23 cellular contexts compared by ENCODE assay signal in genomic region chr4:81799371-81799770, GRCh38.
"Had no signal": no experiment of that assay in that cellular context is flagged by ENCODE, and none has a peak within 500 bp of the region (broad histone marks: within the 10 kb centered on the region; RNA-seq: fewer than 3 reads in every experiment).

No MANE protein-coding gene starts in this region.

- H3K36me3 Mint-ChIP-seq: immature natural killer cell had no signal

- ATAC-seq: effector memory CD8-positive, alpha-beta T cell; foreskin keratinocyte; gastroesophageal sphincter; heart left ventricle; left colon; left lobe of liver; left ventricle myocardium superior; lower lobe of right lung had no signal

- H3K27me3 ChIP-seq: colonic mucosa, esophagus muscularis mucosa, foreskin keratinocyte, gastroesophageal sphincter, heart left ventricle, hepatocyte had no signal

- H2AFZ ChIP-seq: hepatocyte had no signal

- H3K4me1 ChIP-seq: colonic mucosa, esophagus muscularis mucosa, foreskin keratinocyte, gastroesophageal sphincter, heart left ventricle, lower lobe of right lung had no signal

- H3K27ac Mint-ChIP-seq: dendritic cell treated with granulocyte-macrophage colony-stimulating factor and Interleukin-4, amounts not matched to agents 40 ng/mL and 50 ng/mL, for 4 days; effector memory CD8-positive, alpha-beta T cell; endodermal cell; immature natural killer cell; memory B cell had no signal

- H3K4me3 ChIP-seq: colonic mucosa, esophagus muscularis mucosa, gastroesophageal sphincter, heart left ventricle, hepatocyte, lower lobe of right lung had no signal

- H3K9me3 ChIP-seq: colonic mucosa, esophagus muscularis mucosa, gastroesophageal sphincter, lower lobe of right lung had no signal

- H3K79me2 ChIP-seq: hepatocyte had no signal

- H3K36me3 ChIP-seq: colonic mucosa, esophagus muscularis mucosa, gastroesophageal sphincter, heart left ventricle, lower lobe of right lung had no signal

- H3K4me3 Mint-ChIP-seq: dendritic cell treated with granulocyte-macrophage colony-stimulating factor and Interleukin-4, amounts not matched to agents 40 ng/mL and 50 ng/mL, for 4 days; effector memory CD8-positive, alpha-beta T cell; endodermal cell; immature natural killer cell; memory B cell had no signal

- H3K27me3 Mint-ChIP-seq: dendritic cell treated with granulocyte-macrophage colony-stimulating factor and Interleukin-4, amounts not matched to agents 40 ng/mL and 50 ng/mL, for 4 days had no signal

- H3K4me2 ChIP-seq: hepatocyte had no signal

- H3K9me3 Mint-ChIP-seq: effector memory CD8-positive, alpha-beta T cell; immature natural killer cell had no signal

- H3K27ac ChIP-seq: colonic mucosa, esophagus muscularis mucosa, foreskin keratinocyte, gastroesophageal sphincter, heart left ventricle, hepatocyte, lower lobe of right lung had no signal

- DNase-seq: colonic mucosa; cortex of kidney; effector CD8-positive, alpha-beta T cell; effector memory CD8-positive, alpha-beta T cell; endodermal cell; heart left ventricle; hypothalamus; immature natural killer cell; islet precursor cell; kidney; kidney glomerular epithelial cell; left colon; left ventricle myocardium superior; lower lobe of right lung; mesendoderm; midbrain had no signal
